Comparison of ENCODE assay signal across 9 cellular contexts in genomic region chr5:72314571-72315172, GRCh38. TPM values are rescaled to one million over a fixed set of nuclear protein-coding genes. Genes with fewer than 3 reads are reported as not detected.
DNase-seq lines count a peak whose midpoint lies in the region; ATAC-seq and TF ChIP-seq lines count a peak whose summit lies in the region.
"Had no signal": no experiment of that assay in that cellular context is flagged by ENCODE, and none has a peak within 500 bp of the region (broad histone marks: within the 10 kb centered on the region; RNA-seq: fewer than 3 reads in every experiment).

No MANE protein-coding gene starts in this region.

- DNase-seq in EL (peak; percentile 67), amniotic epithelial cell (ENCODE audit: low read depth) (peak; percentile 87), left lung (no peak), NCI-H748 (lab: John Stamatoyannopoulos, UW; ENCODE audit: unreplicated experiment) (no peak), ecto neural progenitor cell (ENCODE audit: low spot score) (no peak), putamen (ENCODE audit: low spot score) (no peak)
- no peak for DNase-seq in activated CD4-positive, alpha-beta T cell treated with anti-CD3 and anti-CD28 coated beads, Interleukin-2, amount 50 U/mL, for 4 hours
- DNase-seq: activated CD8-positive, alpha-beta memory T cell treated with anti-CD3 and anti-CD28 coated beads, Interleukin-2, amount 50 U/mL, for 48 hours had no signal

- H3K4me1 ChIP-seq in left lung: peaks cover 0 to 30% of the 10 kb centered on the region in 2 donors

- H3K36me3 ChIP-seq in left lung: peaks cover 0 to 48% of the 10 kb centered on the region in 2 donors

- H3K4me3 ChIP-seq in left lung: no peak overlapping the region

- H3K27me3 ChIP-seq in left lung: no peaks in the 10 kb centered on the region

- H3K27ac ChIP-seq in left lung: no peak overlapping the region

- ATAC-seq in left lung: peak; percentile 77

- intact Hi-C loops in left lung (cut with DNase I): no loop called here

- TF ChIP-seq CTCF in LNCAP (IDR thresholded peaks at IDR 0.05): peak; percentile 38; the same call in 1 of the 2 replicates
- TF ChIP-seq CTCF in left lung (IDR thresholded peaks at IDR 0.05): no peak

- no peaks in the 10 kb centered on the region for H3K9me3 ChIP-seq in left lung

RNA-seq across cellular contexts. Expression of gene MRPS27, which starts 5.4 kb away (rescaled TPM):
- total RNA-seq in left lung: 10 to 100 TPM; 44.1 to 46.2 TPM

RNA-seq across cellular contexts. Expression of gene PTCD2, which starts 5.5 kb away (rescaled TPM):
- total RNA-seq in left lung: 1 to 10 TPM; 7.6 to 7.9 TPM

Comparison
In these comparisons a context has a peak if more than half of its experiments do, and no peak if none do; other contexts are left out.
1. DNase-seq: peak in EL (single experiment) and amniotic epithelial cell (single experiment); none in left lung (0 of 2), activated CD4-positive, alpha-beta T cell treated with anti-CD3 and anti-CD28 coated beads, Interleukin-2, amount 50 U/mL, for 4 hours (0 of 2), NCI-H748 (single experiment), ecto neural progenitor cell (single experiment) and putamen (single experiment).